Comparison of ENCODE assay signal across 36 cellular contexts in the genomic region with DNA sequence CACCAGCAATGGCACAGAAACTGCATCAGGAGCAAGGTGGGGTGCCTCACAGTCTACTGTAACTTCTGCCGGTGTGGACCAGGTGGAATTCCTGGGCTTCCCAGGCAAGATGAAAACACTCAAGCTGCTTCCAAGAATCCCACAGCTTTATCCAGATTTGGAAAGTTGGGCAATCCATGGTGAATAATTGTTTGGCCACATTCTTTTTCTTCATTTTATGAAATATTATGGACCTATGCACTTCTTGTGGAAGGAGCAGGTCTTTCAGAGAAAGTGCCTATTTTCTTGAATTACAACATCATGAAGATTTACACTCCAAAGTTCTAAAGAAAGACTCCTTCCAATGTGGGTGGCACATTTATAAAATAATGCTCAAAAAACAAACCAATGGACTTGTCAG.
"Had no signal": no experiment of that assay in that cellular context is flagged by ENCODE, and none has a peak within 500 bp of the region (broad histone marks: within the 10 kb centered on the region; RNA-seq: fewer than 3 reads in every experiment).

No MANE protein-coding gene starts in this region.

- H3K27ac ChIP-seq: adrenal gland, ascending aorta, breast epithelium, cardiac muscle cell, colonic mucosa, epithelial cell of prostate, esophagus squamous epithelium had no signal

- H3K36me3 Mint-ChIP-seq: activated CD8-positive, alpha-beta memory T cell treated with anti-CD3 and anti-CD28 coated beads, Interleukin-2, amount 10 ng/mL, durations not matched to agents 7 days and 5 days; activated naive CD4-positive, alpha-beta T cell treated with anti-CD3 and anti-CD28 coated beads, Interleukin-2, amount 50 U/mL, for 24 hours; activated naive CD8-positive, alpha-beta T cell treated with anti-CD3 and anti-CD28 coated beads for 36 hours had no signal

- H3K36me3 ChIP-seq: adrenal gland, breast epithelium, colonic mucosa had no signal

- H3K4me3 Mint-ChIP-seq: activated CD4-positive, alpha-beta memory T cell treated with anti-CD3 and anti-CD28 coated beads for 36 hours; activated CD4-positive, alpha-beta T cell treated with anti-CD3 and anti-CD28 coated beads for 36 hours; activated CD4-positive, alpha-beta T cell treated with anti-CD3 and anti-CD28 coated beads, Interleukin-2, amount 10 ng/mL, durations not matched to agents 24 days and 14 days; activated CD8-positive, alpha-beta memory T cell treated with anti-CD3 and anti-CD28 coated beads, Interleukin-2, amount 10 ng/mL, durations not matched to agents 7 days and 5 days; activated CD8-positive, alpha-beta T cell treated with anti-CD3 and anti-CD28 coated beads, Interleukin-2, amount 10 ng/mL, durations not matched to agents 7 days and 5 days; activated naive CD4-positive, alpha-beta T cell treated with anti-CD3 and anti-CD28 coated beads for 36 hours; activated naive CD4-positive, alpha-beta T cell treated with anti-CD3 and anti-CD28 coated beads, Interleukin-2, amount 50 U/mL, for 24 hours; activated naive CD8-positive, alpha-beta T cell treated with anti-CD3 and anti-CD28 coated beads for 36 hours; activated naive CD8-positive, alpha-beta T cell treated with anti-CD3 and anti-CD28 coated beads, Interleukin-2, amount 50 U/mL, for 24 hours; activated T-helper 1 cell treated with anti-CD3 and anti-CD28 coated beads, Interleukin-12 subunit alpha, Interleukin-12 subunit beta, Interleukin-2, Interleukin-4 antibody, amounts not matched to agents 30 ng/mL and 10 ng/mL and 1 ng/mL, durations not matched to agents 14 hours and 24 hours and 36 hours; brain; T-helper 17 cell; T-helper 2 cell treated with Interferon-gamma antibody and Interleukin-4, amounts not matched to agents 5 μg/mL and 100 μg/mL, for 36 hours had no signal

- FAIRE-seq: endometrium, endothelial cell of umbilical vein, frontal cortex had no signal

- H3K27ac Mint-ChIP-seq: activated CD4-positive, alpha-beta memory T cell treated with anti-CD3 and anti-CD28 coated beads for 36 hours; activated CD4-positive, alpha-beta T cell treated with anti-CD3 and anti-CD28 coated beads for 36 hours; activated CD4-positive, alpha-beta T cell treated with anti-CD3 and anti-CD28 coated beads, Interleukin-2, amount 10 ng/mL, durations not matched to agents 24 days and 14 days; activated CD8-positive, alpha-beta memory T cell treated with anti-CD3 and anti-CD28 coated beads, Interleukin-2, amount 10 ng/mL, durations not matched to agents 7 days and 5 days; activated CD8-positive, alpha-beta T cell treated with anti-CD3 and anti-CD28 coated beads, Interleukin-2, amount 10 ng/mL, durations not matched to agents 7 days and 5 days; activated naive CD4-positive, alpha-beta T cell treated with anti-CD3 and anti-CD28 coated beads for 36 hours; activated naive CD4-positive, alpha-beta T cell treated with anti-CD3 and anti-CD28 coated beads, Interleukin-2, amount 50 U/mL, for 24 hours; activated naive CD8-positive, alpha-beta T cell treated with anti-CD3 and anti-CD28 coated beads for 36 hours; activated naive CD8-positive, alpha-beta T cell treated with anti-CD3 and anti-CD28 coated beads, Interleukin-2, amount 50 U/mL, for 24 hours; activated T-helper 1 cell treated with anti-CD3 and anti-CD28 coated beads, Interleukin-12 subunit alpha, Interleukin-12 subunit beta, Interleukin-2, Interleukin-4 antibody, amounts not matched to agents 30 ng/mL and 10 ng/mL and 1 ng/mL, durations not matched to agents 14 hours and 24 hours and 36 hours; activated T-helper 2 cell treated with anti-CD3 and anti-CD28 coated beads, Interferon-gamma antibody, Interleukin-2, Interleukin-4, amounts not matched to agents 10 μg/mL and 5 μg/mL and 100 μg/mL, durations not matched to agents 14 hours and 24 hours and 36 hours; brain; T-helper 17 cell; T-helper 2 cell treated with Interferon-gamma antibody and Interleukin-4, amounts not matched to agents 5 μg/mL and 100 μg/mL, for 36 hours had no signal

- H3K9me3 Mint-ChIP-seq: activated naive CD4-positive, alpha-beta T cell treated with anti-CD3 and anti-CD28 coated beads for 36 hours; activated naive CD8-positive, alpha-beta T cell treated with anti-CD3 and anti-CD28 coated beads for 36 hours had no signal

- H3K4me1 ChIP-seq: adrenal gland, breast epithelium, colonic mucosa had no signal

- DNase-seq: activated CD4-positive, alpha-beta memory T cell treated with anti-CD3 and anti-CD28 coated beads for 36 hours; activated CD4-positive, alpha-beta T cell treated with anti-CD3 and anti-CD28 coated beads for 36 hours; activated CD4-positive, alpha-beta T cell treated with anti-CD3 and anti-CD28 coated beads, Interleukin-2, amount 10 ng/mL, durations not matched to agents 24 days and 14 days; activated CD4-positive, CD25-positive, alpha-beta regulatory T cell; activated CD4-positive, CD25-positive, alpha-beta regulatory T cell treated with anti-CD3 and anti-CD28 coated beads, Interleukin-2, amount 50 U/mL, for 72 hours; activated CD8-positive, alpha-beta memory T cell treated with anti-CD3 and anti-CD28 coated beads, Interleukin-2, amount 10 ng/mL, durations not matched to agents 7 days and 5 days; activated CD8-positive, alpha-beta memory T cell treated with anti-CD3 and anti-CD28 coated beads, Interleukin-2, amount 50 U/mL, for 4 hours; activated CD8-positive, alpha-beta T cell treated with anti-CD3 and anti-CD28 coated beads, Interleukin-2, amount 10 ng/mL, durations not matched to agents 7 days and 5 days; activated effector memory CD4-positive, alpha-beta T cell treated with anti-CD3 and anti-CD28 coated beads, Interleukin-2, amount 50 U/mL, for 16 hours; activated naive CD4-positive, alpha-beta T cell treated with anti-CD3 and anti-CD28 coated beads for 36 hours; activated naive CD8-positive, alpha-beta T cell treated with anti-CD3 and anti-CD28 coated beads for 36 hours; activated naive CD8-positive, alpha-beta T cell treated with anti-CD3 and anti-CD28 coated beads, Interleukin-2, amount 50 U/mL, for 24 hours; activated T-cell treated with anti-CD3 and anti-CD28 coated beads, Interleukin-2, amount 50 U/mL, for 1 hour; activated T-cell treated with anti-CD3 and anti-CD28 coated beads, Interleukin-2, amount 50 U/mL, for 48 hours; adrenal gland; central memory CD4-positive, alpha-beta T cell; cerebellar nuclear complex; colonic mucosa; effector CD8-positive, alpha-beta T cell; esophagus squamous epithelium; head of caudate nucleus; T-helper 1 cell; T-helper 17 cell; T1000 had no signal

- H3K4me1 Mint-ChIP-seq: activated CD4-positive, alpha-beta T cell treated with anti-CD3 and anti-CD28 coated beads for 36 hours; activated CD4-positive, alpha-beta T cell treated with anti-CD3 and anti-CD28 coated beads, Interleukin-2, amount 10 ng/mL, durations not matched to agents 24 days and 14 days; activated CD8-positive, alpha-beta memory T cell treated with anti-CD3 and anti-CD28 coated beads, Interleukin-2, amount 10 ng/mL, durations not matched to agents 7 days and 5 days; activated naive CD4-positive, alpha-beta T cell treated with anti-CD3 and anti-CD28 coated beads, Interleukin-2, amount 50 U/mL, for 24 hours; activated naive CD8-positive, alpha-beta T cell treated with anti-CD3 and anti-CD28 coated beads for 36 hours; activated naive CD8-positive, alpha-beta T cell treated with anti-CD3 and anti-CD28 coated beads, Interleukin-2, amount 50 U/mL, for 24 hours; T-helper 17 cell had no signal

- H3K9me3 ChIP-seq: adrenal gland, ascending aorta, breast epithelium, colonic mucosa, esophagus squamous epithelium had no signal

- H3K27me3 ChIP-seq: adrenal gland, ascending aorta, breast epithelium, cardiac muscle cell, colonic mucosa, esophagus squamous epithelium had no signal

- H3K27me3 Mint-ChIP-seq: activated CD4-positive, alpha-beta memory T cell treated with anti-CD3 and anti-CD28 coated beads for 36 hours; activated CD4-positive, alpha-beta T cell treated with anti-CD3 and anti-CD28 coated beads for 36 hours; activated CD4-positive, alpha-beta T cell treated with anti-CD3 and anti-CD28 coated beads, Interleukin-2, amount 10 ng/mL, durations not matched to agents 24 days and 14 days; activated CD8-positive, alpha-beta memory T cell treated with anti-CD3 and anti-CD28 coated beads, Interleukin-2, amount 10 ng/mL, durations not matched to agents 7 days and 5 days; activated naive CD4-positive, alpha-beta T cell treated with anti-CD3 and anti-CD28 coated beads, Interleukin-2, amount 50 U/mL, for 24 hours; activated naive CD8-positive, alpha-beta T cell treated with anti-CD3 and anti-CD28 coated beads for 36 hours; activated naive CD8-positive, alpha-beta T cell treated with anti-CD3 and anti-CD28 coated beads, Interleukin-2, amount 50 U/mL, for 24 hours; brain; T-helper 17 cell had no signal

- H3K4me3 ChIP-seq: adrenal gland, ascending aorta, breast epithelium, cardiac muscle cell, colonic mucosa, esophagus squamous epithelium had no signal

- ATAC-seq: activated CD4-positive, alpha-beta T cell treated with anti-CD3 and anti-CD28 coated beads for 36 hours; activated CD8-positive, alpha-beta memory T cell treated with anti-CD3 and anti-CD28 coated beads, Interleukin-2, amount 10 ng/mL, durations not matched to agents 7 days and 5 days; activated CD8-positive, alpha-beta T cell treated with anti-CD3 and anti-CD28 coated beads, Interleukin-2, amount 10 ng/mL, durations not matched to agents 7 days and 5 days; activated naive CD8-positive, alpha-beta T cell treated with anti-CD3 and anti-CD28 coated beads, Interleukin-2, amount 50 U/mL, for 24 hours; T-helper 17 cell had no signal
